ENCODE assay signal across 11 cellular contexts in genomic region chr1:47149172-47149571, GRCh38. TPM values are rescaled to one million over a fixed set of nuclear protein-coding genes. Genes with fewer than 3 reads are reported as not detected.
"Had no signal": no experiment of that assay in that cellular context is flagged by ENCODE, and none has a peak within 500 bp of the region (broad histone marks: within the 10 kb centered on the region; RNA-seq: fewer than 3 reads in every experiment).

No MANE protein-coding gene starts in this region.

RNA-seq across cellular contexts. Expression of gene CYP4A22, which starts 11.9 kb away (rescaled TPM):
- total RNA-seq: dermis microvascular lymphatic vessel endothelial cell, kidney epithelial cell, left colon, lung microvascular endothelial cell, osteoblast, pulmonary artery endothelial cell, skeletal muscle tissue, upper lobe of right lung, vagina had no signal

RNA-seq across cellular contexts. Expression of gene PDZK1IP1, which starts 40.7 kb away (rescaled TPM):
- total RNA-seq: endodermal cell, lung microvascular endothelial cell, osteoblast, skeletal muscle tissue had no signal
- polyA plus RNA-seq: heart left ventricle had no signal
